Comparison of ENCODE assay signal across 8 cellular contexts in the genomic region with DNA sequence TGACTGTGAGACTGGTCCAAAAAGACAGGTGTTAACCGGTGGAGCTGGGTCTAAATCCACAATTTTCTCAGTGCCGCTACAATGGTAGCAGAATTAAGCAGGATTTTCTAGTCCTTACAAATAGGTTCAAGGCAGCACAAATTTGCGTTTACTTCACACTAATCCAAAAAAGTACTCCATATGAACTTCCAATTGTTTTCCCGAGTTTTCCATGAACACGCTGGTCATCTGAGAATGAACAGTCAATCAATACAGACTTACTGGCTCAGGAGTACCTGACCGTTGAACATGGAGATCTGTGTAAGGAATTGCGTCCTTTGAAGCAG. TPM values are rescaled to one million over a fixed set of nuclear protein-coding genes. Genes with fewer than 3 reads are reported as not detected.
DNase-seq lines count a peak whose midpoint lies in the region; TF ChIP-seq lines count a peak whose summit lies in the region.

No MANE protein-coding gene starts in this region.

- in situ Hi-C loops in brain microvascular endothelial cell (cut with HindIII; ENCODE audit: low pct_ligation_motif_present, low sequenced_read_pairs) = no loop called here

- DNase-seq in NCI-H2196 (lab: John Stamatoyannopoulos, UW; ENCODE audit: unreplicated experiment) (peak; percentile 11), NCI-H2196 treated with DMSO at 0.1 percent for 48 hours (lab: John Stamatoyannopoulos, UW; ENCODE audit: unreplicated experiment) (no peak), brain microvascular endothelial cell (no peak), substantia nigra (lab: John Stamatoyannopoulos, UW) (no peak), NCI-H1092 (lab: John Stamatoyannopoulos, UW) (no peak), GF-D8 (lab: John Stamatoyannopoulos, UW) (no peak), foreskin melanocyte (no peak)

- H3K4me3 ChIP-seq in brain microvascular endothelial cell (ENCODE audit: low read depth, low read length) (peak overlapping the region; percentile 71), liver (ENCODE audit: low read depth in 1 of 3, low read length in 3 of 3) (peak overlapping the region; percentile 65 to 97 (median 88))

- H3K27ac ChIP-seq in brain microvascular endothelial cell = no peak overlapping the region
- peak overlapping the region; percentile 73 to 77 for H3K27ac ChIP-seq in liver (ENCODE audit: low read depth in 1 of 2, low read length in 2 of 2)
- peak overlapping the region; percentile 86 for H3K27ac ChIP-seq in substantia nigra (ENCODE audit: low read depth, low read length, poor library complexity, severe bottlenecking)

- no peak for TF ChIP-seq CTCF in brain microvascular endothelial cell (IDR thresholded peaks at IDR 0.05; ENCODE audit: low read depth, low read length, missing control alignments)
- TF ChIP-seq CTCF in liver (IDR thresholded peaks at IDR 0.05; ENCODE audit: low read depth, low read length, missing input control) = no peak

- H3K9ac ChIP-seq in liver (ENCODE audit: low read depth in 1 of 2, low read length in 2 of 2) = peak overlapping the region; percentile 82 to 89

- H3K4me1 ChIP-seq in liver (ENCODE audit: control insufficient read depth in 4 of 4, insufficient read depth in 4 of 4, low read length in 3 of 4) = peaks cover 2 to 41% (median 29%) of the 10 kb centered on the region in 4 donors

- peak in 1 of 2 donors; percentile 11 for TF ChIP-seq RAD21 in liver (IDR thresholded peaks at IDR 0.05)

- 18% methylated on average over 7 of the region's 7 CpGs for WGBS in liver

- H3K27me3 ChIP-seq in brain microvascular endothelial cell (replicated peaks) (no peaks in the 10 kb centered on the region), liver (ENCODE audit: control insufficient read depth in 4 of 4, insufficient read depth in 4 of 4, low read length in 3 of 4) (no peaks in the 10 kb centered on the region)

- H3K36me3 ChIP-seq in brain microvascular endothelial cell (replicated peaks) (no peaks in the 10 kb centered on the region), liver (ENCODE audit: control insufficient read depth in 4 of 4, insufficient read depth in 3 of 4, low read depth in 1 of 4, low read length in 3 of 4) (peaks cover 0 to 2% (median 0%) of the 10 kb centered on the region in 4 donors)

- H3K9me3 ChIP-seq in liver (ENCODE audit: control insufficient read depth in 4 of 4, low read length in 3 of 4) = no peaks in the 10 kb centered on the region

TF ChIP-seq in liver, 16 proteins besides CTCF, POLR2A, EP300 and RAD21:
- TF ChIP-seq SP1 (IDR thresholded peaks at IDR 0.05) (no peak), TAF1 (conservative IDR thresholded peaks at IDR 0.05) (peak; percentile 24), YY1 (IDR thresholded peaks at IDR 0.05) (peak; percentile 21)
TF ChIP-seq in liver: peak in this region for 2.

RNA-seq across cellular contexts. Expression of gene SLC35D2, which starts 0.7 kb away (rescaled TPM):
- 10 to 100 TPM; 27.9 to 44.6 TPM for total RNA-seq in liver
- 10 to 100 TPM; 19.2 to 27.2 TPM for polyA plus RNA-seq in liver

RNA-seq across cellular contexts. Expression of gene ZNF367, which starts 35.4 kb away (rescaled TPM):
- 10 to 100 TPM in 1 of 2 donors, 1 to 10 TPM in 1; 1.8 to 18.1 TPM for total RNA-seq in liver
- 1 to 10 TPM in 1 of 2 donors, under 1 TPM in 1; 0.36 to 2.1 TPM for polyA plus RNA-seq in liver
